Comparison of ENCODE assay signal across 15 cellular contexts in genomic region chr15:25175033-25175788, GRCh38.
DNase-seq lines count a peak whose midpoint lies in the region; ATAC-seq and TF ChIP-seq lines count a peak whose summit lies in the region.
"Had no signal": no experiment of that assay in that cellular context is flagged by ENCODE, and none has a peak within 500 bp of the region (broad histone marks: within the 10 kb centered on the region; RNA-seq: fewer than 3 reads in every experiment).

No MANE protein-coding gene starts in this region.

- no peak overlapping the region for H3K4me2 ChIP-seq in smooth muscle cell

- ATAC-seq in lower lobe of right lung (no peak), HG03439 (IDR thresholded peaks at IDR 0.05; ENCODE audit: unreplicated experiment) (no peak), HG03159 (IDR thresholded peaks at IDR 0.05; ENCODE audit: unreplicated experiment) (no peak)
- ATAC-seq: heart right ventricle had no signal

- no peak overlapping the region for H3K9ac ChIP-seq in smooth muscle cell (ENCODE audit: low read depth)

- TF ChIP-seq POLR2A in adrenal gland (IDR thresholded peaks at IDR 0.05), result no peak

- no peaks in the 10 kb centered on the region for H3K36me3 ChIP-seq in adrenal gland (replicated peaks in 1 of 2)
- no peaks in the 10 kb centered on the region for H3K36me3 ChIP-seq in lower lobe of right lung
- H3K36me3 ChIP-seq in smooth muscle cell (ENCODE audit: low read depth), result no peaks in the 10 kb centered on the region
- H3K36me3 ChIP-seq: heart right ventricle had no signal

- DNase-seq in activated effector memory CD4-positive, alpha-beta T cell treated with anti-CD3 and anti-CD28 coated beads, Interleukin-2, amount 50 U/mL, for 16 hours, result peak; percentile 51
- no peak for DNase-seq in activated effector memory CD4-positive, alpha-beta T cell treated with Interleukin-2 at 50 U/mL for 16 hours
- DNase-seq in adrenal gland (peak in 4 of 7 donors; percentile 1 to 10 (median 4)), lower lobe of right lung (peak; percentile 15), type B pancreatic cell (ENCODE audit: extremely low spot score, unreplicated experiment) (peak; percentile 52), smooth muscle cell (lab: John Stamatoyannopoulos, UW; ENCODE audit: unreplicated experiment) (no peak)
- DNase-seq: amygdala; erythroblast; NCI-H1694 treated with DMSO at 0.1 percent for 48 hours; stimulated activated CD4-positive, alpha-beta T cell treated with anti-CD3 and anti-CD28 coated beads, Interleukin-1b, Interleukin-23, amount 100 ng/mL, for 48 hours had no signal

- no peaks in the 10 kb centered on the region for H3K36me3 Mint-ChIP-seq in type B pancreatic cell

- no peak overlapping the region for H3K27ac ChIP-seq in adrenal gland
- H3K27ac ChIP-seq in lower lobe of right lung, result no peak overlapping the region
- H3K27ac ChIP-seq in smooth muscle cell (ENCODE audit: low read depth), result no peak overlapping the region
- H3K27ac ChIP-seq: heart right ventricle, SK-N-MC, testis had no signal

- peaks cover 0 to 13% (median 0%) of the 10 kb centered on the region in 3 donors for H3K9me3 ChIP-seq in adrenal gland (replicated peaks in 1 of 3)
- H3K9me3 ChIP-seq in lower lobe of right lung, result peaks cover 55% of the 10 kb centered on the region
- peaks cover 4% of the 10 kb centered on the region for H3K9me3 ChIP-seq in smooth muscle cell (replicated peaks; ENCODE audit: low read depth)
- H3K9me3 ChIP-seq: testis had no signal

- no peaks in the 10 kb centered on the region for H3K27me3 ChIP-seq in adrenal gland
- no peaks in the 10 kb centered on the region for H3K27me3 ChIP-seq in lower lobe of right lung (ENCODE audit: low read depth)
- no peaks in the 10 kb centered on the region for H3K27me3 ChIP-seq in smooth muscle cell (ENCODE audit: low read depth)
- H3K27me3 ChIP-seq: heart right ventricle, testis had no signal

- H3K79me2 ChIP-seq in smooth muscle cell (ENCODE audit: low read depth), result no peaks in the 10 kb centered on the region

- intact Hi-C loops in adrenal gland (cut with DNase I), result no loop called here
- intact Hi-C loops in lower lobe of right lung (cut with DNase I), result no loop called here

- H3K4me1 Mint-ChIP-seq in type B pancreatic cell (ENCODE audit: unreplicated experiment), result no peaks in the 10 kb centered on the region

- peaks cover 7% of the 10 kb centered on the region for H3K9me3 Mint-ChIP-seq in type B pancreatic cell

- H2AFZ ChIP-seq in smooth muscle cell (ENCODE audit: low read depth), result no peak overlapping the region

- TF ChIP-seq CTCF in adrenal gland (IDR thresholded peaks at IDR 0.05), result no peak
- TF ChIP-seq CTCF in lower lobe of right lung (IDR thresholded peaks at IDR 0.05), result no peak
- no peak for TF ChIP-seq CTCF in type B pancreatic cell (conservative IDR thresholded peaks at IDR 0.05)
- no peak for TF ChIP-seq CTCF in smooth muscle cell (IDR thresholded peaks at IDR 0.05; ENCODE audit: borderline replicate concordance, insufficient read depth, poor library complexity, severe bottlenecking)

- H3K27me3 Mint-ChIP-seq in type B pancreatic cell, result no peaks in the 10 kb centered on the region

- WGBS in adrenal gland, 4 donors, result 81 to 90% (median 90%) methylated on average over 3 to 8 of the region's 8 CpGs; no CpG with 5 or more reads in 1 of the 4 donors
- 83% methylated on average over 8 of the region's 8 CpGs for WGBS in smooth muscle cell (ENCODE audit: low lambda C conversion rate)

- H4K20me1 ChIP-seq in smooth muscle cell (ENCODE audit: low read depth), result no peaks in the 10 kb centered on the region

- H3K4me3 ChIP-seq in adrenal gland (no peak overlapping the region), lower lobe of right lung (no peak overlapping the region), smooth muscle cell (no peak overlapping the region)
- H3K4me3 ChIP-seq: heart right ventricle, SK-N-MC, testis had no signal

- no peaks in the 10 kb centered on the region for H3F3A ChIP-seq in smooth muscle cell (ENCODE audit: low read depth)

- H3K4me3 Mint-ChIP-seq in type B pancreatic cell, result no peak overlapping the region

- H3K27ac Mint-ChIP-seq in type B pancreatic cell, result no peak overlapping the region

- H3K4me1 ChIP-seq in adrenal gland (replicated peaks in 1 of 2) (no peaks in the 10 kb centered on the region), lower lobe of right lung (no peaks in the 10 kb centered on the region), smooth muscle cell (ENCODE audit: low read depth) (no peaks in the 10 kb centered on the region)
- H3K4me1 ChIP-seq: heart right ventricle, testis had no signal

Comparison
In these comparisons a context has a peak if more than half of its experiments do, and no peak if none do; other contexts are left out.
1. DNase-seq: peak in activated effector memory CD4-positive, alpha-beta T cell treated with anti-CD3 and anti-CD28 coated beads, Interleukin-2, amount 50 U/mL, for 16 hours (single experiment), adrenal gland (4 of 7), lower lobe of right lung (single experiment) and type B pancreatic cell (single experiment); none in activated effector memory CD4-positive, alpha-beta T cell treated with Interleukin-2 at 50 U/mL for 16 hours (single experiment) and smooth muscle cell (single experiment).